Comparison of ENCODE assay signal across 17 cellular contexts in genomic region chr2:55301277-55301676, GRCh38.
"Had no signal": no experiment of that assay in that cellular context is flagged by ENCODE, and none has a peak within 500 bp of the region (broad histone marks: within the 10 kb centered on the region; RNA-seq: fewer than 3 reads in every experiment).

No MANE protein-coding gene starts in this region.

- H3K27me3 ChIP-seq: heart right ventricle, thyroid gland had no signal

- H3K36me3 ChIP-seq: thyroid gland had no signal

- H3K9me3 ChIP-seq: heart right ventricle, thyroid gland had no signal

- H3K4me3 ChIP-seq: heart right ventricle, thyroid gland had no signal

- H3K4me1 ChIP-seq: thyroid gland had no signal

- H3K27ac ChIP-seq: heart right ventricle, thyroid gland had no signal

- ATAC-seq: activated naive CD8-positive, alpha-beta T cell treated with anti-CD3 and anti-CD28 coated beads, Interleukin-2, amount 50 U/mL, for 24 hours; heart right ventricle; left colon; natural killer cell treated with Interleukin-12 subunit alpha and Interleukin-12 subunit beta and Interleukin-15 and Interleukin-18, amount 100 ng/mL, for 72 hours; stimulated activated naive CD8-positive, alpha-beta T cell treated with anti-CD3 and anti-CD28 coated beads, Interleukin-15, Interleukin-2, amounts not matched to agents 100 U/mL and 50 U/mL, for 24 hours had no signal

- DNase-seq: activated CD4-positive, alpha-beta memory T cell treated with anti-CD3 and anti-CD28 coated beads for 36 hours; activated CD4-positive, alpha-beta T cell treated with anti-CD3 and anti-CD28 coated beads for 4 hours; activated CD4-positive, CD25-positive, alpha-beta regulatory T cell; activated gamma-delta T cell; activated naive CD4-positive, alpha-beta T cell treated with anti-CD3 and anti-CD28 coated beads, Interleukin-2, amount 50 U/mL, for 16 hours; activated naive CD8-positive, alpha-beta T cell treated with anti-CD3 and anti-CD28 coated beads, Interleukin-2, amount 50 U/mL, for 24 hours; activated T-cell treated with anti-CD3 and anti-CD28 coated beads for 4 hours; effector CD8-positive, alpha-beta T cell; erythroblast; foreskin fibroblast; heart right ventricle; left colon; stimulated activated CD4-positive, alpha-beta T cell treated with anti-CD3 and anti-CD28 coated beads, Interleukin-4, amount 100 ng/mL, for 1 hour; stimulated activated naive CD8-positive, alpha-beta T cell treated with anti-CD3 and anti-CD28 coated beads, Interleukin-15, Interleukin-2, amounts not matched to agents 100 U/mL and 50 U/mL, for 24 hours; substantia nigra; thyroid gland had no signal
